Comparison of ENCODE assay signal across 1 cellular context in the genomic region with DNA sequence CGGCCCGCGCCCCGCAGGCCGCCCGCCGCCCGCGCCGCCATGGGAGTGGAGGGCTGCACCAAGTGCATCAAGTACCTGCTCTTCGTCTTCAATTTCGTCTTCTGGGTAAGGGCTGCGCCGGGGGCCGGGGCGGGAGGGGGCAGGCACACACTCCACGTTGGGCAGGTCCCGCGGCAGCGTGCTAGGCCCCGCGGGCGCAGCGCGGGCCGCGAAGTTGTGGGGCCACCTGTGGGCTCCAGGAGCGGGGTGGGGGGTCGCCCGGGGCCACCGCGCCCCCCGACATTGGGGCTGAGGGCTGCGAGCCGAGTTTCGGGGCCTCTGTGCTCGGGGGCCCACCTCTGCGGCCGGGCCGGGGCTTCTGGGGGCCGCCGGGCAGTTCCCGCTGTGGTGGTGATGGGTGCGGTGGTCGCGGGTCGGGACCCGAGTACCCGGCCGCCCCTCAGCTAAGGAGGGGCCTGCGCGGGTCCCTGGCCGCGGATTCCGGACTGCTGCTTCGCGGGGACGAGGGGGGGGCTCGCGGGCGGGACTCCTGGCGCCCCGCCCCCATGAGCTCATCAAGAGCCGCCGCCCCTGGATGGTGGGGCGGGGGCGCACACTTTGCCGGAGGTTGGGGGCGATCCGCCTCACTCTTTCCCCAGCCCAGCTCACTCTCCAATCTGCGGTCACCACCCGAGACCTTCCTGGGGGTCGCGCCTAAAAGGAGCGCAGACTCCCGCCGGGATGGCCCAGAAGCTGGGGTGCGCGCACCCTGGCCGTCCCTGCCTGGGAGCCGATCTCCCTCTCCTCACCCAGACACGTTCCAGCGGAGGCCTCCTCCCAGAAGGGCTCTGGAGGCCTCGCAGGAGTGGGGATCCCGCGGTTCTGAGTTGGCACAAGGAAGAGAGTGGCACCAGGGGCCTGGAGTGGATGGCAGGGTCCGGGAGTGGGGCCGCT.
TF ChIP-seq lines count a peak whose summit lies in the region.

No MANE protein-coding gene starts in this region.

TF ChIP-seq in H1, 55 proteins besides CTCF, POLR2A, EP300 and RAD21 (continued from another document):
- TF ChIP-seq NANOG (IDR thresholded peaks at IDR 0.05; ENCODE audit: insufficient read depth, low read depth, low read length, poor library complexity, severe bottlenecking) (no peak), PHF8 (conservative IDR thresholded peaks at IDR 0.05; ENCODE audit: low read depth, low read length) (peak; percentile 65), TAF1 (IDR thresholded peaks at IDR 0.05; ENCODE audit: low read depth, low read length) (no peak), GABPA (IDR thresholded peaks at IDR 0.05; ENCODE audit: borderline replicate concordance, insufficient read depth, low read length) (0 out of 2 replicates have a peak, but pooled peaks have one; percentile 14), CREB1 (IDR thresholded peaks at IDR 0.05) (peak; percentile 91), KDM4A (IDR thresholded peaks at IDR 0.05; ENCODE audit: low read depth, low read length, severe bottlenecking) (peak; percentile 55), KDM5A (IDR thresholded peaks at IDR 0.05; ENCODE audit: low read length) (no peak), BCL11A (IDR thresholded peaks at IDR 0.05; ENCODE audit: low read depth in 2 of 2, low read length in 2 of 2) (no peak), BACH1 (IDR thresholded peaks at IDR 0.05; ENCODE audit: low read length) (no peak), CTBP2 (IDR thresholded peaks at IDR 0.05; ENCODE audit: borderline replicate concordance, insufficient read depth, insufficient read length, low read length) (no peak), SP2 (IDR thresholded peaks at IDR 0.05; ENCODE audit: low read length) (no peak), FOSL1 (IDR thresholded peaks at IDR 0.05; ENCODE audit: insufficient read depth, low read depth, low read length) (no peak), KDM1A (IDR thresholded peaks at IDR 0.05; ENCODE audit: borderline replicate concordance, low read length) (no peak), ASH2L (IDR thresholded peaks at IDR 0.05; ENCODE audit: low read length) (peak; percentile 28), JUND (IDR thresholded peaks at IDR 0.05; ENCODE audit: low read length) (no peak)
- TF ChIP-seq, protein P1, sequence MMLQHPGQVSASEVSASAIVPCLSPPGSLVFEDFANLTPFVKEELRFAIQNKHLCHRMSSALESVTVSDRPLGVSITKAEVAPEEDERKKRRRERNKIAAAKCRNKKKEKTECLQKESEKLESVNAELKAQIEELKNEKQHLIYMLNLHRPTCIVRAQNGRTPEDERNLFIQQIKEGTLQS (IDR thresholded peaks at IDR 0.05; ENCODE audit: insufficient read depth, low read depth, low read length) = 0 out of 2 replicates have a peak, but pooled peaks have one; percentile 7
- TF ChIP-seq, protein P2, sequence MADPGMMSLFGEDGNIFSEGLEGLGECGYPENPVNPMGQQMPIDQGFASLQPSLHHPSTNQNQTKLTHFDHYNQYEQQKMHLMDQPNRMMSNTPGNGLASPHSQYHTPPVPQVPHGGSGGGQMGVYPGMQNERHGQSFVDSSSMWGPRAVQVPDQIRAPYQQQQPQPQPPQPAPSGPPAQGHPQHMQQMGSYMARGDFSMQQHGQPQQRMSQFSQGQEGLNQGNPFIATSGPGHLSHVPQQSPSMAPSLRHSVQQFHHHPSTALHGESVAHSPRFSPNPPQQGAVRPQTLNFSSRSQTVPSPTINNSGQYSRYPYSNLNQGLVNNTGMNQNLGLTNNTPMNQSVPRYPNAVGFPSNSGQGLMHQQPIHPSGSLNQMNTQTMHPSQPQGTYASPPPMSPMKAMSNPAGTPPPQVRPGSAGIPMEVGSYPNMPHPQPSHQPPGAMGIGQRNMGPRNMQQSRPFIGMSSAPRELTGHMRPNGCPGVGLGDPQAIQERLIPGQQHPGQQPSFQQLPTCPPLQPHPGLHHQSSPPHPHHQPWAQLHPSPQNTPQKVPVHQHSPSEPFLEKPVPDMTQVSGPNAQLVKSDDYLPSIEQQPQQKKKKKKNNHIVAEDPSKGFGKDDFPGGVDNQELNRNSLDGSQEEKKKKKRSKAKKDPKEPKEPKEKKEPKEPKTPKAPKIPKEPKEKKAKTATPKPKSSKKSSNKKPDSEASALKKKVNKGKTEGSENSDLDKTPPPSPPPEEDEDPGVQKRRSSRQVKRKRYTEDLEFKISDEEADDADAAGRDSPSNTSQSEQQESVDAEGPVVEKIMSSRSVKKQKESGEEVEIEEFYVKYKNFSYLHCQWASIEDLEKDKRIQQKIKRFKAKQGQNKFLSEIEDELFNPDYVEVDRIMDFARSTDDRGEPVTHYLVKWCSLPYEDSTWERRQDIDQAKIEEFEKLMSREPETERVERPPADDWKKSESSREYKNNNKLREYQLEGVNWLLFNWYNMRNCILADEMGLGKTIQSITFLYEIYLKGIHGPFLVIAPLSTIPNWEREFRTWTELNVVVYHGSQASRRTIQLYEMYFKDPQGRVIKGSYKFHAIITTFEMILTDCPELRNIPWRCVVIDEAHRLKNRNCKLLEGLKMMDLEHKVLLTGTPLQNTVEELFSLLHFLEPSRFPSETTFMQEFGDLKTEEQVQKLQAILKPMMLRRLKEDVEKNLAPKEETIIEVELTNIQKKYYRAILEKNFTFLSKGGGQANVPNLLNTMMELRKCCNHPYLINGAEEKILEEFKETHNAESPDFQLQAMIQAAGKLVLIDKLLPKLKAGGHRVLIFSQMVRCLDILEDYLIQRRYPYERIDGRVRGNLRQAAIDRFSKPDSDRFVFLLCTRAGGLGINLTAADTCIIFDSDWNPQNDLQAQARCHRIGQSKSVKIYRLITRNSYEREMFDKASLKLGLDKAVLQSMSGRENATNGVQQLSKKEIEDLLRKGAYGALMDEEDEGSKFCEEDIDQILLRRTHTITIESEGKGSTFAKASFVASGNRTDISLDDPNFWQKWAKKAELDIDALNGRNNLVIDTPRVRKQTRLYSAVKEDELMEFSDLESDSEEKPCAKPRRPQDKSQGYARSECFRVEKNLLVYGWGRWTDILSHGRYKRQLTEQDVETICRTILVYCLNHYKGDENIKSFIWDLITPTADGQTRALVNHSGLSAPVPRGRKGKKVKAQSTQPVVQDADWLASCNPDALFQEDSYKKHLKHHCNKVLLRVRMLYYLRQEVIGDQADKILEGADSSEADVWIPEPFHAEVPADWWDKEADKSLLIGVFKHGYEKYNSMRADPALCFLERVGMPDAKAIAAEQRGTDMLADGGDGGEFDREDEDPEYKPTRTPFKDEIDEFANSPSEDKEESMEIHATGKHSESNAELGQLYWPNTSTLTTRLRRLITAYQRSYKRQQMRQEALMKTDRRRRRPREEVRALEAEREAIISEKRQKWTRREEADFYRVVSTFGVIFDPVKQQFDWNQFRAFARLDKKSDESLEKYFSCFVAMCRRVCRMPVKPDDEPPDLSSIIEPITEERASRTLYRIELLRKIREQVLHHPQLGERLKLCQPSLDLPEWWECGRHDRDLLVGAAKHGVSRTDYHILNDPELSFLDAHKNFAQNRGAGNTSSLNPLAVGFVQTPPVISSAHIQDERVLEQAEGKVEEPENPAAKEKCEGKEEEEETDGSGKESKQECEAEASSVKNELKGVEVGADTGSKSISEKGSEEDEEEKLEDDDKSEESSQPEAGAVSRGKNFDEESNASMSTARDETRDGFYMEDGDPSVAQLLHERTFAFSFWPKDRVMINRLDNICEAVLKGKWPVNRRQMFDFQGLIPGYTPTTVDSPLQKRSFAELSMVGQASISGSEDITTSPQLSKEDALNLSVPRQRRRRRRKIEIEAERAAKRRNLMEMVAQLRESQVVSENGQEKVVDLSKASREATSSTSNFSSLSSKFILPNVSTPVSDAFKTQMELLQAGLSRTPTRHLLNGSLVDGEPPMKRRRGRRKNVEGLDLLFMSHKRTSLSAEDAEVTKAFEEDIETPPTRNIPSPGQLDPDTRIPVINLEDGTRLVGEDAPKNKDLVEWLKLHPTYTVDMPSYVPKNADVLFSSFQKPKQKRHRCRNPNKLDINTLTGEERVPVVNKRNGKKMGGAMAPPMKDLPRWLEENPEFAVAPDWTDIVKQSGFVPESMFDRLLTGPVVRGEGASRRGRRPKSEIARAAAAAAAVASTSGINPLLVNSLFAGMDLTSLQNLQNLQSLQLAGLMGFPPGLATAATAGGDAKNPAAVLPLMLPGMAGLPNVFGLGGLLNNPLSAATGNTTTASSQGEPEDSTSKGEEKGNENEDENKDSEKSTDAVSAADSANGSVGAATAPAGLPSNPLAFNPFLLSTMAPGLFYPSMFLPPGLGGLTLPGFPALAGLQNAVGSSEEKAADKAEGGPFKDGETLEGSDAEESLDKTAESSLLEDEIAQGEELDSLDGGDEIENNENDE (IDR thresholded peaks at IDR 0.05; ENCODE audit: insufficient replicate concordance, low read length) = no peak
